29 cellular contexts compared by ENCODE assay signal in genomic region chr15:98815207-98815606, GRCh38.
A peak's percentile ranks its signal among the peaks of the same experiment; 100 is the strongest.
DNase-seq lines count a peak whose midpoint lies in the region; ATAC-seq, FAIRE-seq and TF ChIP-seq lines count a peak whose summit lies in the region.
"Had no signal": no experiment of that assay in that cellular context is flagged by ENCODE, and none has a peak within 500 bp of the region (broad histone marks: within the 10 kb centered on the region; RNA-seq: fewer than 3 reads in every experiment).

No MANE protein-coding gene starts in this region.

- WGBS in HepG2 (ENCODE audit: low lambda C conversion rate), result 95% methylated on average over 5 of the region's 5 CpGs
- 74% methylated on average over 5 of the region's 5 CpGs for WGBS in right lobe of liver (ENCODE audit: insufficient coverage, low coverage, low lambda C conversion rate, missing lambda C conversion rate)
- 88 to 94% methylated on average over 3 to 5 of the region's 5 CpGs for WGBS in endodermal cell (ENCODE audit: insufficient coverage in 1 of 2, insufficient read length in 1 of 2), 2 experiments

- peaks cover 34% of the 10 kb centered on the region for H3K79me2 ChIP-seq in HepG2 (ENCODE audit: insufficient read depth, low read length)

- BruUV-seq in HepG2 (replicated peaks; lab: Mats Ljungman, UMichigan) (no TSS peak), Calu3 (replicated peaks; lab: Mats Ljungman, UMichigan) (no TSS peak)

- H3K9ac ChIP-seq in HepG2 (ENCODE audit: insufficient read depth, low read depth, low read length) (no peak overlapping the region), endodermal cell (ENCODE audit: extremely low read depth, low read length, poor library complexity, severe bottlenecking) (no peak overlapping the region)

- TF ChIP-seq CTCF in HepG2 (CRISPR knock-in tag; IDR thresholded peaks at IDR 0.05) (no peak), right lobe of liver (IDR thresholded peaks at IDR 0.05) (no peak), endodermal cell (conservative IDR thresholded peaks at IDR 0.05) (no peak), Calu3 (IDR thresholded peaks at IDR 0.05; ENCODE audit: unreplicated experiment) (no peak)

- H3K27ac ChIP-seq in HepG2 (ENCODE audit: extremely low read length, insufficient read depth, low read length) (no peak overlapping the region), right lobe of liver (no peak overlapping the region), endodermal cell (ENCODE audit: low read depth, low read length) (no peak overlapping the region)
- H3K27ac ChIP-seq: prostate gland had no signal

- TF ChIP-seq POLR2A in HepG2 (IDR thresholded peaks at IDR 0.05; ENCODE audit: insufficient read depth in 1 of 2, low read depth in 2 of 2, low read length in 2 of 2), result no peak
- TF ChIP-seq POLR2A in right lobe of liver (IDR thresholded peaks at IDR 0.05), result no peak

- H3K4me1 ChIP-seq in HepG2 (ENCODE audit: insufficient read depth, low read length), result peaks cover 58% of the 10 kb centered on the region
- H3K4me1 ChIP-seq in right lobe of liver, result no peaks in the 10 kb centered on the region
- H3K4me1 ChIP-seq in endodermal cell (ENCODE audit: control insufficient read depth, insufficient read depth, low read length), result peaks cover 4% of the 10 kb centered on the region
- H3K4me1 ChIP-seq: Caco-2, prostate gland had no signal

- H3K9me3 ChIP-seq in HepG2 (ENCODE audit: low read length), result no peaks in the 10 kb centered on the region
- no peaks in the 10 kb centered on the region for H3K9me3 ChIP-seq in right lobe of liver
- no peaks in the 10 kb centered on the region for H3K9me3 ChIP-seq in endodermal cell (ENCODE audit: control insufficient read depth, low read length)
- H3K9me3 ChIP-seq: Caco-2, prostate gland had no signal

- ATAC-seq in HepG2, result no peak
- no peak for ATAC-seq in right lobe of liver
- ATAC-seq in GM18517 (IDR thresholded peaks at IDR 0.05; ENCODE audit: unreplicated experiment), result no peak
- no peak for ATAC-seq in HG03045 (IDR thresholded peaks at IDR 0.05; ENCODE audit: unreplicated experiment)
- ATAC-seq: activated CD8-positive, alpha-beta memory T cell treated with anti-CD3 and anti-CD28 coated beads, Interleukin-2, amount 10 ng/mL, durations not matched to agents 7 days and 5 days; left lobe of liver; natural killer cell; stimulated activated effector memory CD8-positive, alpha-beta T cell treated with anti-CD3 and anti-CD28 coated beads, Interleukin-12 subunit alpha, Interleukin-12 subunit beta, amount 100 ng/mL, for 72 hours had no signal

- H3K27me3 ChIP-seq in HepG2 (ENCODE audit: control insufficient read depth in 1 of 2, insufficient read depth in 2 of 2, low read length in 2 of 2) (no peaks in the 10 kb centered on the region), right lobe of liver (no peaks in the 10 kb centered on the region), endodermal cell (ENCODE audit: control insufficient read depth, insufficient read depth, low read length, poor library complexity, severe bottlenecking) (no peaks in the 10 kb centered on the region)

- H3K4me3 ChIP-seq in HepG2 (replicated peaks in 1 of 3; ENCODE audit: insufficient read depth in 1 of 3, low read depth in 2 of 3, low read length in 3 of 3) (no peak overlapping the region), right lobe of liver (no peak overlapping the region), endodermal cell (ENCODE audit: low read length) (no peak overlapping the region)
- H3K4me3 ChIP-seq: prostate gland, skin epidermis had no signal

- H3K36me3 Mint-ChIP-seq in endodermal cell (ENCODE audit: low read depth) (peaks cover 22% of the 10 kb centered on the region), Calu3 (ENCODE audit: insufficient read depth, unreplicated experiment) (peaks cover 7% of the 10 kb centered on the region)
- H3K36me3 Mint-ChIP-seq: activated CD8-positive, alpha-beta memory T cell treated with anti-CD3 and anti-CD28 coated beads, Interleukin-2, amount 10 ng/mL, durations not matched to agents 7 days and 5 days; natural killer cell; stimulated activated effector memory CD8-positive, alpha-beta T cell treated with anti-CD3 and anti-CD28 coated beads, Interleukin-12 subunit alpha, Interleukin-12 subunit beta, amount 100 ng/mL, for 72 hours had no signal

- no peak for TF ChIP-seq EP300 in HepG2 (IDR thresholded peaks at IDR 0.05; ENCODE audit: low read depth in 2 of 2, low read length in 2 of 2)
- no peak for TF ChIP-seq EP300 in HepG2 (CRISPR knock-in tag; IDR thresholded peaks at IDR 0.05; ENCODE audit: borderline replicate concordance)

- DNase-seq in HepG2 (ENCODE audit: low spot score), result peak; percentile 20
- no peak for DNase-seq in right lobe of liver
- DNase-seq in endodermal cell, result peak; percentile 32
- DNase-seq in occipital lobe (lab: John Stamatoyannopoulos, UW), result peak; percentile 27
- DNase-seq in Calu3, result no peak
- DNase-seq in mucosa of gallbladder (ENCODE audit: low spot score), result no peak
- DNase-seq: 8988T; activated CD4-positive, alpha-beta T cell treated with anti-CD3 and anti-CD28 coated beads for 48 hours; activated CD8-positive, alpha-beta memory T cell treated with anti-CD3 and anti-CD28 coated beads, Interleukin-2, amount 10 ng/mL, durations not matched to agents 7 days and 5 days; Caco-2; IMR-90; natural killer cell; NCI-H1105 treated with DMSO at 0.1 percent for 48 hours; NCI-H2081; NCI-H82; SHP77; stimulated activated CD4-positive, alpha-beta T cell treated with anti-CD3 and anti-CD28 coated beads, Interleukin-2, amount 100 ng/mL, for 24 hours had no signal

- H3K9me3 Mint-ChIP-seq in endodermal cell (no peaks in the 10 kb centered on the region), Calu3 (ENCODE audit: low read depth, unreplicated experiment) (peaks cover 8% of the 10 kb centered on the region)
- H3K9me3 Mint-ChIP-seq: natural killer cell; stimulated activated effector memory CD8-positive, alpha-beta T cell treated with anti-CD3 and anti-CD28 coated beads, Interleukin-12 subunit alpha, Interleukin-12 subunit beta, amount 100 ng/mL, for 72 hours had no signal

- H3K27me3 Mint-ChIP-seq in endodermal cell (ENCODE audit: insufficient read depth), result no peaks in the 10 kb centered on the region
- H3K27me3 Mint-ChIP-seq in Calu3 (ENCODE audit: unreplicated experiment), result no peaks in the 10 kb centered on the region
- H3K27me3 Mint-ChIP-seq: activated CD8-positive, alpha-beta memory T cell treated with anti-CD3 and anti-CD28 coated beads, Interleukin-2, amount 10 ng/mL, durations not matched to agents 7 days and 5 days; activated naive CD4-positive, alpha-beta T cell treated with anti-CD3 and anti-CD28 coated beads, Interleukin-2, amount 50 U/mL, for 24 hours; B cell had no signal

- intact Hi-C loops in HepG2 (cut with micrococcal nuclease; ENCODE audit: unreplicated experiment) (no loop called here), right lobe of liver (cut with DNase I) (no loop called here), Calu3 (cut with micrococcal nuclease; ENCODE audit: unreplicated experiment) (no loop called here)

- no peak overlapping the region for H3K4me3 Mint-ChIP-seq in endodermal cell
- no peak overlapping the region for H3K4me3 Mint-ChIP-seq in Calu3 (ENCODE audit: low read depth, unreplicated experiment)
- H3K4me3 Mint-ChIP-seq: activated CD8-positive, alpha-beta memory T cell treated with anti-CD3 and anti-CD28 coated beads, Interleukin-2, amount 10 ng/mL, durations not matched to agents 7 days and 5 days; activated naive CD4-positive, alpha-beta T cell treated with anti-CD3 and anti-CD28 coated beads, Interleukin-2, amount 50 U/mL, for 24 hours; B cell; natural killer cell; stimulated activated effector memory CD8-positive, alpha-beta T cell treated with anti-CD3 and anti-CD28 coated beads, Interleukin-12 subunit alpha, Interleukin-12 subunit beta, amount 100 ng/mL, for 72 hours; T-helper 1 cell treated with Interleukin-12 subunit alpha and Interleukin-12 subunit beta and Interleukin-4 antibody, amounts not matched to agents 30 μg/mL and 1 μg/mL, for 36 hours had no signal

- POLR2A ChIA-PET in HepG2 (lab: Yijun Ruan, JAX), result no interaction called here

- H3K27ac Mint-ChIP-seq in endodermal cell, result no peak overlapping the region
- H3K27ac Mint-ChIP-seq in Calu3 (ENCODE audit: unreplicated experiment), result no peak overlapping the region
- H3K27ac Mint-ChIP-seq: activated CD8-positive, alpha-beta memory T cell treated with anti-CD3 and anti-CD28 coated beads, Interleukin-2, amount 10 ng/mL, durations not matched to agents 7 days and 5 days; activated naive CD4-positive, alpha-beta T cell treated with anti-CD3 and anti-CD28 coated beads, Interleukin-2, amount 50 U/mL, for 24 hours; B cell; natural killer cell; stimulated activated effector memory CD8-positive, alpha-beta T cell treated with anti-CD3 and anti-CD28 coated beads, Interleukin-12 subunit alpha, Interleukin-12 subunit beta, amount 100 ng/mL, for 72 hours; T-helper 1 cell treated with Interleukin-12 subunit alpha and Interleukin-12 subunit beta and Interleukin-4 antibody, amounts not matched to agents 30 μg/mL and 1 μg/mL, for 36 hours had no signal

- no peak for FAIRE-seq in HepG2 (lab: Jason Lieb, UNC)
- FAIRE-seq: colon, endometrium, GM12892 had no signal

- TF ChIP-seq RAD21 in HepG2 (CRISPR knock-in tag; IDR thresholded peaks at IDR 0.05), result no peak

- H3K4me1 Mint-ChIP-seq in endodermal cell (peaks cover 51% of the 10 kb centered on the region), Calu3 (ENCODE audit: low read depth, unreplicated experiment) (peaks cover 28% of the 10 kb centered on the region)
- H3K4me1 Mint-ChIP-seq: activated CD8-positive, alpha-beta memory T cell treated with anti-CD3 and anti-CD28 coated beads, Interleukin-2, amount 10 ng/mL, durations not matched to agents 7 days and 5 days; B cell; stimulated activated effector memory CD8-positive, alpha-beta T cell treated with anti-CD3 and anti-CD28 coated beads, Interleukin-12 subunit alpha, Interleukin-12 subunit beta, amount 100 ng/mL, for 72 hours had no signal

- H2AFZ ChIP-seq in HepG2 (ENCODE audit: low read length), result no peak overlapping the region

- in situ Hi-C loops in HepG2 (cut with HindIII; ENCODE audit: extremely low pct_ligation_motif_present, low pct_unique_long_range_greater_than_20kb), result no loop called here

- no peak overlapping the region for H3K4me2 ChIP-seq in HepG2 (ENCODE audit: low read depth, low read length)

- CTCF ChIA-PET in HepG2 (lab: Yijun Ruan, JAX; ENCODE audit: low intra/inter-chr PET ratio, low total read pairs), result no interaction called here
- CTCF ChIA-PET in Calu3 (lab: Charles Lee), result interaction anchor here (0.6 to 1.4 kb wide), 2 partner anchors 36 to 268 kb away, joined by 3 to 4 read pairs; no protein-coding TSS in a partner anchor

- peaks cover 56% of the 10 kb centered on the region for H4K20me1 ChIP-seq in HepG2 (ENCODE audit: insufficient read depth, low read length)

- H3K36me3 ChIP-seq in HepG2 (replicated peaks in 1 of 2; ENCODE audit: control insufficient read depth in 1 of 2, insufficient read depth in 2 of 2, low read length in 2 of 2) (no peaks in the 10 kb centered on the region), right lobe of liver (no peaks in the 10 kb centered on the region), endodermal cell (ENCODE audit: control insufficient read depth, insufficient read depth, low read length) (peaks cover 33% of the 10 kb centered on the region)
- H3K36me3 ChIP-seq: prostate gland had no signal

TF ChIP-seq in HepG2, 621 proteins besides CTCF, POLR2A, EP300 and RAD21 (continues in another document):
- no peak for TF ChIP-seq ELF3 (CRISPR knock-in tag; IDR thresholded peaks at IDR 0.05)

Comparison
In these comparisons a context has a peak if more than half of its experiments do, and no peak if none do; other contexts are left out.
1. DNase-seq: peak in HepG2 (single experiment), endodermal cell (single experiment) and occipital lobe (single experiment); none in right lobe of liver (0 of 3), Calu3 (single experiment) and mucosa of gallbladder (single experiment).